22 cellular contexts compared by ENCODE assay signal in the genomic region with DNA sequence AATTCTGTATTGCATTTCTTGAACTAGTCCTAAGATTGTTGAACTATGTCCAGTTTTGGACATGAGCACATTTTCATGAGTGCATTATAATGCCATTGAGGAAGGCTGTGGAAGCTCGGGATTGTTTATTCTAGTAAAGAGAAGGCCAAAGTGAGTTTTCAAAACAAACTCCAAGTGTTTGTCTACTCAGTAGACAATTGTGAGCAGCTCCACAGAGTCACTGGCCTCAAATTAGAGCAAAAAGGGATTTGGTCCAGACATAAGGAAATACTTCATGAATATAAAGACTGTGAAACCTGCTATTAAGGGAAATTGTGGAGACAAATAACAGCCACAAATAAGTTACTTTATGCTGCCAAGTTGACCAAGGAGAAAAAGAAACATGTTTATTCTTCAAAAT.
"Had no signal": no experiment of that assay in that cellular context is flagged by ENCODE, and none has a peak within 500 bp of the region (broad histone marks: within the 10 kb centered on the region; RNA-seq: fewer than 3 reads in every experiment).

No MANE protein-coding gene starts in this region.

- H3K4me1 ChIP-seq: esophagus squamous epithelium, gastrocnemius medialis, heart right ventricle, left lung, lower lobe of right lung had no signal

- H3K27ac ChIP-seq: coronary artery, dorsolateral prefrontal cortex, esophagus squamous epithelium, gastrocnemius medialis, heart right ventricle, left lung, lower lobe of right lung had no signal

- FAIRE-seq: colon, islet of Langerhans, keratinocyte had no signal

- DNase-seq: dermis blood vessel endothelial cell; dorsolateral prefrontal cortex; effector CD4-positive, alpha-beta T cell; effector memory CD4-positive, alpha-beta T cell; esophagus squamous epithelium; foreskin fibroblast; foreskin melanocyte; gastrocnemius medialis; heart right ventricle; hippocampal formation; left cardiac atrium; left lung; left ventricle myocardium superior; lower lobe of right lung; mesenchymal stem cell; mucosa of descending colon; naive B cell; naive thymus-derived CD8-positive, alpha-beta T cell had no signal

- H3K36me3 ChIP-seq: esophagus squamous epithelium, gastrocnemius medialis, heart right ventricle, left lung, lower lobe of right lung had no signal

- H3K4me3 ChIP-seq: coronary artery, dorsolateral prefrontal cortex, esophagus squamous epithelium, gastrocnemius medialis, heart right ventricle, left lung, lower lobe of right lung, mucosa of descending colon had no signal

- H3K9me3 ChIP-seq: esophagus squamous epithelium, gastrocnemius medialis, heart right ventricle, left lung, lower lobe of right lung, mucosa of descending colon had no signal

- H3K27me3 ChIP-seq: dorsolateral prefrontal cortex, esophagus squamous epithelium, gastrocnemius medialis, heart right ventricle, left lung had no signal
